ENCODE assay signal across 12 cellular contexts in genomic region chr2:176643711-176644110, GRCh38.
DNase-seq lines count a peak whose midpoint lies in the region; ATAC-seq and TF ChIP-seq lines count a peak whose summit lies in the region.
"Had no signal": no experiment of that assay in that cellular context is flagged by ENCODE, and none has a peak within 500 bp of the region (broad histone marks: within the 10 kb centered on the region; RNA-seq: fewer than 3 reads in every experiment).

No MANE protein-coding gene starts in this region.

- no peaks in the 10 kb centered on the region for H3K36me3 ChIP-seq in MM.1S (replicated peaks; ENCODE audit: insufficient read depth, low read length)
- H3K36me3 ChIP-seq: ascending aorta, esophagus muscularis mucosa had no signal

- H4K20me1 ChIP-seq in MM.1S (ENCODE audit: insufficient read depth, low read length): no peaks in the 10 kb centered on the region

- no peaks in the 10 kb centered on the region for H3K9me3 ChIP-seq in MM.1S (replicated peaks; ENCODE audit: insufficient read depth, low read length)
- H3K9me3 ChIP-seq: ascending aorta, esophagus muscularis mucosa had no signal

- no peak overlapping the region for H2AFZ ChIP-seq in MM.1S (ENCODE audit: low read length)

- no peaks in the 10 kb centered on the region for H3K27me3 ChIP-seq in MM.1S (replicated peaks; ENCODE audit: insufficient read depth, low read length)
- H3K27me3 ChIP-seq: ascending aorta had no signal

- no peak overlapping the region for H3K4me2 ChIP-seq in MM.1S (ENCODE audit: low read depth, low read length)

- no peaks in the 10 kb centered on the region for H3F3A ChIP-seq in MM.1S (ENCODE audit: insufficient read depth, low read length)

- H3K27ac ChIP-seq in MM.1S (ENCODE audit: low read length): no peak overlapping the region
- H3K27ac ChIP-seq: ascending aorta, esophagus muscularis mucosa, HL-60 had no signal

- no peak for TF ChIP-seq CTCF in MM.1S (IDR thresholded peaks at IDR 0.05; ENCODE audit: low read length)

- no peaks in the 10 kb centered on the region for H3K9me2 ChIP-seq in MM.1S (replicated peaks; ENCODE audit: insufficient read depth, low read length)

- DNase-seq in CMK (ENCODE audit: low read depth) (peak; percentile 8), LHCN-M2 (ENCODE audit: low read depth) (peak; percentile 40), SK-MEL-5 (ENCODE audit: low read depth, low spot score) (peak; percentile 32), iPS-NIHi11 (ENCODE audit: low spot score) (peak; percentile 31), MM.1S (no peak), MV-4-11 (lab: John Stamatoyannopoulos, UW) (no peak)
- no peak for DNase-seq in activated CD4-positive, CD25-positive, alpha-beta regulatory T cell (lab: John Stamatoyannopoulos, UW)
- DNase-seq: NCI-H2171 had no signal

- in situ Hi-C loops in SK-MEL-5 (cut with HindIII; ENCODE audit: low pct_unique_long_range_greater_than_20kb, low sequenced_read_pairs): no loop called here

- H3K9ac ChIP-seq in MM.1S (ENCODE audit: low read length): no peak overlapping the region

- H3K79me2 ChIP-seq in MM.1S (ENCODE audit: low read length): no peaks in the 10 kb centered on the region

- H3K4me3 ChIP-seq in MM.1S (ENCODE audit: low read length): no peak overlapping the region
- H3K4me3 ChIP-seq: ascending aorta, esophagus muscularis mucosa had no signal

- no peaks in the 10 kb centered on the region for H3K4me1 ChIP-seq in MM.1S (ENCODE audit: low read length)
- H3K4me1 ChIP-seq: ascending aorta, esophagus muscularis mucosa had no signal

- no peak for ATAC-seq in HG03045 (IDR thresholded peaks at IDR 0.05; ENCODE audit: unreplicated experiment)

Comparison
In these comparisons a context has a peak if more than half of its experiments do, and no peak if none do; other contexts are left out.
1. DNase-seq: peak in CMK (single experiment), LHCN-M2 (single experiment), SK-MEL-5 (single experiment) and iPS-NIHi11 (single experiment); none in activated CD4-positive, CD25-positive, alpha-beta regulatory T cell (0 of 4), MM.1S (single experiment) and MV-4-11 (single experiment).